In the genomic region with DNA sequence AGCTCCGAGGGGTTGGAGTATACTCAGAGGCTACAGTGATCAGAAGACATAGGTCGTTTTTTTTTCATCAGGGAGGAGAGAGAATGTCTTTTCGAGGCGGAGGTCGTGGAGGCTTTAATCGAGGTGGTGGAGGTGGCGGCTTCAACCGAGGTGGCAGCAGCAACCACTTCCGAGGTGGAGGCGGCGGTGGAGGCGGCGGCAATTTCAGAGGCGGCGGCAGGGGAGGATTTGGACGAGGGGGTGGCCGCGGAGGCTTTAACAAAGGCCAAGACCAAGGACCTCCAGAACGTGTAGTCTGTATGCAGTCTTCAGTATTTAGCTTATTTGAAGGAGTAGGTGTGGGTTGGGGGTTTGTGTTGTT, we compare ENCODE assay signal across 9 cellular contexts. TPM values are rescaled to one million over a fixed set of nuclear protein-coding genes. Genes with fewer than 3 reads are reported as not detected.
DNase-seq lines count a peak whose midpoint lies in the region; ATAC-seq, FAIRE-seq and TF ChIP-seq lines count a peak whose summit lies in the region.
"Had no signal": no experiment of that assay in that cellular context is flagged by ENCODE, and none has a peak within 500 bp of the region (broad histone marks: within the 10 kb centered on the region; RNA-seq: fewer than 3 reads in every experiment).

No MANE protein-coding gene starts in this region.

- peak overlapping the region; percentile 81 for H4K91ac ChIP-seq in IMR-90 (ENCODE audit: insufficient read depth, low read depth, low read length)

- H2AK9ac ChIP-seq in IMR-90 (replicated peaks; ENCODE audit: low read depth, low read length, poor library complexity): peak overlapping the region; percentile 97

- H3K56ac ChIP-seq in IMR-90 (ENCODE audit: extremely low read depth, insufficient read depth, low read length): peak overlapping the region; percentile 98

- DNase-seq in IMR-90: no peak
- DNase-seq in activated CD8-positive, alpha-beta memory T cell treated with anti-CD3 and anti-CD28 coated beads for 48 hours (ENCODE audit: low read depth in 2 of 3, low spot score in 2 of 3): peak in 2 of 3 experiments; percentile 7 to 12
- DNase-seq in erythroblast (lab: John Stamatoyannopoulos, UW): peak; percentile 63 to 76
- peak in 3 of 6 donors; percentile 20 to 62 (median 42) for DNase-seq in pancreas
- DNase-seq in upper lobe of left lung: peak in 1 of 2 donors; percentile 81
- DNase-seq in SHP77 (lab: John Stamatoyannopoulos, UW): no peak

- FAIRE-seq in pancreas (lab: Jason Lieb, UNC): no peak

- H3K36me3 ChIP-seq in IMR-90 (ENCODE audit: control insufficient read depth, insufficient read depth, low read length) (peaks cover 5% of the 10 kb centered on the region), pancreas (peaks cover 0 to 10% (median 0%) of the 10 kb centered on the region in 3 donors), upper lobe of left lung (peaks cover 0 to 22% (median 0%) of the 10 kb centered on the region in 4 donors)

- H2AFZ ChIP-seq in IMR-90 (replicated peaks; ENCODE audit: low read length, poor library complexity): peak overlapping the region; percentile 97

- BruUV-seq in IMR-90 (replicated peaks; lab: Mats Ljungman, UMichigan): no TSS peak

- TF ChIP-seq POLR2A in IMR-90 (IDR thresholded peaks at IDR 0.05; ENCODE audit: low read depth, low read length) (no peak), erythroblast (IDR thresholded peaks at IDR 0.05; ENCODE audit: low read length) (no peak), upper lobe of left lung (IDR thresholded peaks at IDR 0.05) (no peak)

- CTCF ChIA-PET in IMR-90 (lab: Yijun Ruan, JAX): interaction anchor here (0.9 kb wide), 1 partner anchor 116 kb away, joined by 5 read pairs; no protein-coding TSS in a partner anchor

- H3K4ac ChIP-seq in IMR-90 (ENCODE audit: low read depth, low read length): peak overlapping the region; percentile 93

- no peak for TF ChIP-seq EP300 in upper lobe of left lung (IDR thresholded peaks at IDR 0.05)

- in situ Hi-C loops in IMR-90 (cut with MboI; ENCODE audit: low sequenced_read_pairs): loop anchor here (10.0 kb wide), 3 partner anchors 111 to 391 kb away; partner anchors contain the start of gene CASP6

- POLR2A ChIA-PET in IMR-90 (lab: Charles Lee; ENCODE audit: unreplicated experiment): no interaction called here

- no peaks in the 10 kb centered on the region for H3K27me3 ChIP-seq in IMR-90 (ENCODE audit: control insufficient read depth, insufficient read depth, low read length)
- H3K27me3 ChIP-seq in pancreas: no peaks in the 10 kb centered on the region
- no peaks in the 10 kb centered on the region for H3K27me3 ChIP-seq in upper lobe of left lung

- 0% methylated on average over 12 of the region's 19 CpGs; no CpG with 5 or more reads in 1 of the 2 experiments for WGBS in IMR-90 (ENCODE audit: extremely low coverage in 2 of 2, insufficient read length in 1 of 2), 2 experiments
- WGBS in pancreas, 2 donors: 1% methylated on average over 19 of the region's 19 CpGs
- WGBS in upper lobe of left lung, 2 donors: 0% methylated on average over 19 of the region's 19 CpGs

- H3K4me1 ChIP-seq in IMR-90 (ENCODE audit: control insufficient read depth, insufficient read depth, low read length) (0 out of 2 replicates have a peak, but pooled peaks cover 1% of the 10 kb centered on the region), pancreas (peaks cover 0 to 17% (median 0%) of the 10 kb centered on the region in 3 donors), upper lobe of left lung (peaks cover 11 to 19% (median 14%) of the 10 kb centered on the region in 4 donors)

- peak overlapping the region; percentile 81 for H2BK5ac ChIP-seq in IMR-90 (ENCODE audit: low read depth, low read length, poor library complexity, severe bottlenecking)

- H3K9me3 ChIP-seq in IMR-90 (ENCODE audit: control insufficient read depth, insufficient read depth, low read length) (no peaks in the 10 kb centered on the region), pancreas (no peaks in the 10 kb centered on the region), upper lobe of left lung (no peaks in the 10 kb centered on the region)

- no peak overlapping the region for H2BK20ac ChIP-seq in IMR-90 (ENCODE audit: low read depth, low read length)

- H3K23ac ChIP-seq in IMR-90 (ENCODE audit: low read depth, low read length): peak overlapping the region; percentile 88

- TF ChIP-seq CTCF in IMR-90 (conservative IDR thresholded peaks at IDR 0.05; ENCODE audit: low read depth, low read length) (no peak), pancreas (IDR thresholded peaks at IDR 0.05) (no peak), upper lobe of left lung (IDR thresholded peaks at IDR 0.05) (no peak)

- intact Hi-C loops in IMR-90 (cut with micrococcal nuclease): no loop called here
- intact Hi-C loops in pancreas (cut with DNase I): no loop called here

- H3K27ac ChIP-seq in IMR-90 (ENCODE audit: insufficient read depth, low read length): peak overlapping the region; percentile 78
- peak overlapping the region in 1 of 4 donors; percentile 92 for H3K27ac ChIP-seq in pancreas
- H3K27ac ChIP-seq in upper lobe of left lung: peak overlapping the region; percentile 82 to 89 (median 84)

- H3K18ac ChIP-seq in IMR-90 (ENCODE audit: low read depth, low read length): peak overlapping the region; percentile 6; the same call in 1 of the 2 replicates

- no peaks in the 10 kb centered on the region for H3K9me1 ChIP-seq in IMR-90 (ENCODE audit: insufficient read depth, low read length)

- peak overlapping the region; percentile 94 to 97 for H4K8ac ChIP-seq in IMR-90 (ENCODE audit: low read depth in 2 of 2, low read length in 2 of 2)

- H3K79me1 ChIP-seq in IMR-90 (ENCODE audit: low read depth in 1 of 2, low read length in 2 of 2): peaks cover 18 to 31% of the 10 kb centered on the region in 2 experiments; a peak in 3 of 4 replicates

- H2AK5ac ChIP-seq in IMR-90 (ENCODE audit: low read depth, low read length): peak overlapping the region; percentile 90

- H3K4me2 ChIP-seq in IMR-90 (ENCODE audit: low read depth, low read length): peak overlapping the region; percentile 84

- peak overlapping the region; percentile 95 for H3K9ac ChIP-seq in IMR-90 (ENCODE audit: low read depth, low read length)

- no peak overlapping the region for H2BK120ac ChIP-seq in IMR-90 (ENCODE audit: low read depth, low read length)

- no peak for TF ChIP-seq RAD21 in IMR-90 (IDR thresholded peaks at IDR 0.05; ENCODE audit: low read length)

- dilution Hi-C loops in IMR-90 (cut with HindIII; ENCODE audit: low sequenced_read_pairs, unreplicated experiment): no loop called here

- H4K20me1 ChIP-seq in IMR-90 (ENCODE audit: insufficient read depth, low read length): no peaks in the 10 kb centered on the region

- ATAC-seq in IMR-90 (ENCODE audit: low read depth) (peak; percentile 17), pancreas (peak; percentile 5 to 26 (median 12)), upper lobe of left lung (ENCODE audit: low FRiP score in 2 of 2) (peak in 1 of 2 donors; percentile 22), GM18517 (IDR thresholded peaks at IDR 0.05; ENCODE audit: unreplicated experiment) (no peak), GM19467 (IDR thresholded peaks at IDR 0.05; ENCODE audit: unreplicated experiment) (no peak)

- no peak overlapping the region for H2BK15ac ChIP-seq in IMR-90 (ENCODE audit: low read depth, low read length)

- peak overlapping the region; percentile 74 for H3K14ac ChIP-seq in IMR-90 (replicated peaks; ENCODE audit: low read depth, low read length)

- peak overlapping the region; percentile 61 for H3K4me3 ChIP-seq in IMR-90 (ENCODE audit: insufficient read depth, low read depth, low read length)
- peak overlapping the region; percentile 67 to 83 (median 76) for H3K4me3 ChIP-seq in pancreas
- peak overlapping the region; percentile 48 to 85 (median 74) for H3K4me3 ChIP-seq in upper lobe of left lung

- H4K5ac ChIP-seq in IMR-90 (ENCODE audit: low read depth, low read length): peak overlapping the region; percentile 84

TF ChIP-seq in IMR-90, 13 proteins besides CTCF, POLR2A, EP300 and RAD21:
- TF ChIP-seq BHLHE40 (IDR thresholded peaks at IDR 0.05; ENCODE audit: low read depth, low read length): no peak
- no peak for TF ChIP-seq MXI1 (IDR thresholded peaks at IDR 0.05; ENCODE audit: borderline replicate concordance, low read depth, low read length)
TF ChIP-seq in IMR-90: peak in this region for 0.

RNA-seq across cellular contexts. Expression of gene GAR1, which starts 0.5 kb away (rescaled TPM):
- total RNA-seq in IMR-90 (2012; rRNA removed) (1.1 and 4.4 TPM in 2 replicates), pancreas (1 to 10 TPM; 3.2 to 8.7 (median 6.1) TPM), upper lobe of left lung (10 to 100 TPM in 2 of 6 donors, 1 to 10 TPM in 4; 2.1 to 14.6 (median 9.1) TPM)
- polyA plus RNA-seq in IMR-90 (2012; rRNA removed) (18.2 and 22.0 TPM in 2 replicates), pancreas (10 to 100 TPM; 12.0 to 13.4 TPM)
- polyA plus RNA-seq in IMR-90 (2012; cell fraction: cytosol; rRNA removed): 4.6 and 5.9 TPM in 2 replicates
- 0.89 and 6.2 TPM in 2 replicates for polyA plus RNA-seq in IMR-90 (2012; cell fraction: nucleus; rRNA removed; ENCODE audit: low replicate concordance)

RNA-seq across cellular contexts. Expression of gene RRH, which starts 11.7 kb away (rescaled TPM):
- total RNA-seq in IMR-90 (2012; rRNA removed) (not detected in 2 replicates), pancreas (under 1 TPM in 2 of 6 donors, not detected in 4; 0.16 to 0.18 TPM), upper lobe of left lung (under 1 TPM in 1 of 6 donors, not detected in 5; 0.46 TPM)
- polyA plus RNA-seq in IMR-90 (2012; rRNA removed) (0.05 and 0.11 TPM in 2 replicates), pancreas (under 1 TPM; 0.09 to 0.15 TPM)
- polyA plus RNA-seq in IMR-90 (2012; cell fraction: cytosol; rRNA removed): not detected in 2 replicates
- polyA plus RNA-seq in IMR-90 (2012; cell fraction: nucleus; rRNA removed; ENCODE audit: low replicate concordance): 0.25 TPM in 1 of 2 replicates, not detected in the other
- total RNA-seq: dermis microvascular lymphatic vessel endothelial cell had no signal

RNA-seq across cellular contexts. Expression of gene CFI, which starts 14.3 kb away (rescaled TPM):
- total RNA-seq in IMR-90 (2012; rRNA removed) (0.18 and 0.28 TPM in 2 replicates), pancreas (10 to 100 TPM; 13.0 to 84.9 (median 25.8) TPM), upper lobe of left lung (100 to 1,000 TPM in 1 of 6 donors, 10 to 100 TPM in 5; 20.2 to 122 (median 53.3) TPM)
- polyA plus RNA-seq in IMR-90 (2012; rRNA removed) (0.10 and 0.12 TPM in 2 replicates), pancreas (10 to 100 TPM; 27.9 to 61.8 TPM)
- polyA plus RNA-seq in IMR-90 (2012; cell fraction: cytosol; rRNA removed): 0.02 TPM in 2 replicates
- 0.46 TPM in 1 of 2 replicates, not detected in the other for polyA plus RNA-seq in IMR-90 (2012; cell fraction: nucleus; rRNA removed; ENCODE audit: low replicate concordance)

RNA-seq across cellular contexts. Expression of gene LRIT3, which starts 31.8 kb away (rescaled TPM):
- total RNA-seq in IMR-90 (2012; rRNA removed): not detected in 2 replicates
- polyA plus RNA-seq in IMR-90 (2012; rRNA removed): 0.02 TPM in 1 of 2 replicates, not detected in the other
- polyA plus RNA-seq in IMR-90 (2012; cell fraction: cytosol; rRNA removed): not detected in 2 replicates
- 0.02 and 0.11 TPM in 2 replicates for polyA plus RNA-seq in IMR-90 (2012; cell fraction: nucleus; rRNA removed; ENCODE audit: low replicate concordance)
- total RNA-seq in pancreas: under 1 TPM; 0.06 to 0.16 (median 0.12) TPM
- under 1 TPM; 0.27 to 0.38 TPM for polyA plus RNA-seq in pancreas
- total RNA-seq in upper lobe of left lung: 1 to 10 TPM in 1 of 6 donors, under 1 TPM in 4, not detected in 1; 0.20 to 1.0 (median 0.46) TPM

Comparison
In these comparisons a context has a peak if more than half of its experiments do, and no peak if none do; other contexts are left out.
1. ATAC-seq: peak in IMR-90 (single experiment) and pancreas (4 of 4); none in GM18517 (single experiment) and GM19467 (single experiment).
2. DNase-seq: peak in activated CD8-positive, alpha-beta memory T cell treated with anti-CD3 and anti-CD28 coated beads for 48 hours (2 of 3) and erythroblast (2 of 2); none in IMR-90 (single experiment) and SHP77 (0 of 2).
3. RNA of gene CFI, which starts 14.3 kb away (total RNA-seq): 20.2 to 122 TPM in upper lobe of left lung and 13.0 to 84.9 TPM in pancreas; 0.18 to 0.28 TPM in IMR-90; every median in the first group is over 10 times any median in the second.
4. Peak in every context shown above with its lines, with median percentiles within 50 percentile points of each other: H3K4me3 ChIP-seq.